ENCODE assay signal across 1 cellular context in genomic region chr6:99838607-99839006, GRCh38.
TF ChIP-seq lines count a peak whose summit lies in the region.

No MANE protein-coding gene starts in this region.

TF ChIP-seq in HCT116, 20 proteins besides CTCF, POLR2A, EP300 and RAD21 (continued from another document):
- TF ChIP-seq EGR1 (IDR thresholded peaks at IDR 0.05; ENCODE audit: low read depth), result no peak
- TF ChIP-seq ZFX (IDR thresholded peaks at IDR 0.05), result no peak
- no peak for TF ChIP-seq ZNF274 (IDR thresholded peaks at IDR 0.05; ENCODE audit: low read depth, low read length)
